ENCODE assay signal across 2 cellular contexts in the genomic region with DNA sequence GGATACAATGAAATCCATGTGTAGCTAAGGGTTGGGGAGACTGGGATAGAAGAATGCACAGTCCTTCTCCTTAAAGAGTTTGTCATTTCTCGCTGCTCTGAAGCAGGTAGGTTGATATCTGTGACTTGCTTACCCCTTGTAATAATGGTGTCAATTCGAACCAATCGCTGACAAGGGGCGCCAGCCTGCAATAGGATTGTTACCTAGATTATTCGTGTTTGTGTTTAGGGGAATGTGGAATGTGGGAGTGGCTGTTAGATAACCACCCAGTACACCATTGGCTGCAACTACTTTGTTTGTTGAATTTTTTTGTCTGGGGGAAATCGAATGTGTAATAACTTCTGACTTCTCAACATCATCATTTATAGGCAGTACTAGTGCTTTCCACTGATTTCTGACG.
TF ChIP-seq lines count a peak whose summit lies in the region.

No MANE protein-coding gene starts in this region.

TF ChIP-seq in GM12891, 5 proteins besides CTCF, POLR2A, EP300 and RAD21:
- TF ChIP-seq SPI1 (IDR thresholded peaks at IDR 0.05; ENCODE audit: low read depth, low read length) = no peak
- TF ChIP-seq POU2F2 (IDR thresholded peaks at IDR 0.05; ENCODE audit: low read depth, low read length) = no peak
- TF ChIP-seq TAF1 (IDR thresholded peaks at IDR 0.05; ENCODE audit: low read depth, low read length) = no peak

TF ChIP-seq in WTC11, 78 proteins besides CTCF, POLR2A, EP300 and RAD21:
- TF ChIP-seq, protein P1, sequence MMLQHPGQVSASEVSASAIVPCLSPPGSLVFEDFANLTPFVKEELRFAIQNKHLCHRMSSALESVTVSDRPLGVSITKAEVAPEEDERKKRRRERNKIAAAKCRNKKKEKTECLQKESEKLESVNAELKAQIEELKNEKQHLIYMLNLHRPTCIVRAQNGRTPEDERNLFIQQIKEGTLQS (CRISPR knock-in tag; conservative IDR thresholded peaks at IDR 0.05) = no peak
- TF ChIP-seq GRHL2 (CRISPR knock-in tag; IDR thresholded peaks at IDR 0.05; ENCODE audit: insufficient replicate concordance, severe bottlenecking) (no peak), ZNF232 (CRISPR knock-in tag; IDR thresholded peaks at IDR 0.05) (no peak), NR2C2 (CRISPR knock-in tag; IDR thresholded peaks at IDR 0.05) (no peak), OVOL2 (CRISPR knock-in tag; IDR thresholded peaks at IDR 0.05; ENCODE audit: borderline replicate concordance) (no peak)
- TF ChIP-seq, protein P2, sequence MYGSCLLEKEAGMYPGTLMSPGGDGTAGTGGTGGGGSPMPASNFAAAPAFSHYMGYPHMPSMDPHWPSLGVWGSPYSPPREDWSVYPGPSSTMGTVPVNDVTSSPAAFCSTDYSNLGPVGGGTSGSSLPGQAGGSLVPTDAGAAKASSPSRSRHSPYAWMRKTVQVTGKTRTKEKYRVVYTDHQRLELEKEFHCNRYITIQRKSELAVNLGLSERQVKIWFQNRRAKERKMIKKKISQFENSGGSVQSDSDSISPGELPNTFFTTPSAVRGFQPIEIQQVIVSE (CRISPR knock-in tag; IDR thresholded peaks at IDR 0.05; ENCODE audit: borderline replicate concordance) = no peak
- TF ChIP-seq, protein P3, sequence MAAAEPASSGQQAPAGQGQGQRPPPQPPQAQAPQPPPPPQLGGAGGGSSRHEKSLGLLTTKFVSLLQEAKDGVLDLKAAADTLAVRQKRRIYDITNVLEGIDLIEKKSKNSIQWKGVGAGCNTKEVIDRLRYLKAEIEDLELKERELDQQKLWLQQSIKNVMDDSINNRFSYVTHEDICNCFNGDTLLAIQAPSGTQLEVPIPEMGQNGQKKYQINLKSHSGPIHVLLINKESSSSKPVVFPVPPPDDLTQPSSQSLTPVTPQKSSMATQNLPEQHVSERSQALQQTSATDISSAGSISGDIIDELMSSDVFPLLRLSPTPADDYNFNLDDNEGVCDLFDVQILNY (CRISPR knock-in tag; IDR thresholded peaks at IDR 0.05) = no peak
- TF ChIP-seq, protein P4, sequence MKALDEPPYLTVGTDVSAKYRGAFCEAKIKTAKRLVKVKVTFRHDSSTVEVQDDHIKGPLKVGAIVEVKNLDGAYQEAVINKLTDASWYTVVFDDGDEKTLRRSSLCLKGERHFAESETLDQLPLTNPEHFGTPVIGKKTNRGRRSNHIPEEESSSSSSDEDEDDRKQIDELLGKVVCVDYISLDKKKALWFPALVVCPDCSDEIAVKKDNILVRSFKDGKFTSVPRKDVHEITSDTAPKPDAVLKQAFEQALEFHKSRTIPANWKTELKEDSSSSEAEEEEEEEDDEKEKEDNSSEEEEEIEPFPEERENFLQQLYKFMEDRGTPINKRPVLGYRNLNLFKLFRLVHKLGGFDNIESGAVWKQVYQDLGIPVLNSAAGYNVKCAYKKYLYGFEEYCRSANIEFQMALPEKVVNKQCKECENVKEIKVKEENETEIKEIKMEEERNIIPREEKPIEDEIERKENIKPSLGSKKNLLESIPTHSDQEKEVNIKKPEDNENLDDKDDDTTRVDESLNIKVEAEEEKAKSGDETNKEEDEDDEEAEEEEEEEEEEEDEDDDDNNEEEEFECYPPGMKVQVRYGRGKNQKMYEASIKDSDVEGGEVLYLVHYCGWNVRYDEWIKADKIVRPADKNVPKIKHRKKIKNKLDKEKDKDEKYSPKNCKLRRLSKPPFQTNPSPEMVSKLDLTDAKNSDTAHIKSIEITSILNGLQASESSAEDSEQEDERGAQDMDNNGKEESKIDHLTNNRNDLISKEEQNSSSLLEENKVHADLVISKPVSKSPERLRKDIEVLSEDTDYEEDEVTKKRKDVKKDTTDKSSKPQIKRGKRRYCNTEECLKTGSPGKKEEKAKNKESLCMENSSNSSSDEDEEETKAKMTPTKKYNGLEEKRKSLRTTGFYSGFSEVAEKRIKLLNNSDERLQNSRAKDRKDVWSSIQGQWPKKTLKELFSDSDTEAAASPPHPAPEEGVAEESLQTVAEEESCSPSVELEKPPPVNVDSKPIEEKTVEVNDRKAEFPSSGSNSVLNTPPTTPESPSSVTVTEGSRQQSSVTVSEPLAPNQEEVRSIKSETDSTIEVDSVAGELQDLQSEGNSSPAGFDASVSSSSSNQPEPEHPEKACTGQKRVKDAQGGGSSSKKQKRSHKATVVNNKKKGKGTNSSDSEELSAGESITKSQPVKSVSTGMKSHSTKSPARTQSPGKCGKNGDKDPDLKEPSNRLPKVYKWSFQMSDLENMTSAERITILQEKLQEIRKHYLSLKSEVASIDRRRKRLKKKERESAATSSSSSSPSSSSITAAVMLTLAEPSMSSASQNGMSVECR (CRISPR knock-in tag; IDR thresholded peaks at IDR 0.05; ENCODE audit: borderline replicate concordance) = no peak
